Comparison of ENCODE assay signal across 7 cellular contexts in genomic region chr18:8890503-8890902, GRCh38.
DNase-seq lines count a peak whose midpoint lies in the region; ATAC-seq, FAIRE-seq and TF ChIP-seq lines count a peak whose summit lies in the region.
"Not testable (repeated sequence)": the region's sequence is repeated elsewhere in the genome, so short reads cannot be mapped to it uniquely, and the experiment has no call there.

No MANE protein-coding gene starts in this region.

- BruUV-seq in Caco-2 (replicated peaks; lab: Mats Ljungman, UMichigan); K562 (replicated peaks; lab: Mats Ljungman, UMichigan): not testable (repeated sequence)

- not testable (repeated sequence) for H3K36me3 ChIP-seq in Caco-2 (ENCODE audit: control insufficient read depth, insufficient read depth, low read length); HUES48 (ENCODE audit: control insufficient read depth, insufficient read depth, low read length); RWPE2 (ENCODE audit: low read depth); K562 (ENCODE audit: control insufficient read depth, insufficient read depth, low read length); endodermal cell (ENCODE audit: control insufficient read depth, insufficient read depth, low read length); iPS-18a (ENCODE audit: control insufficient read depth, low read depth, low read length)

- H2AFZ ChIP-seq in K562 (ENCODE audit: low read depth, low read length): peak overlapping the region; percentile 78

- ATAC-seq in RWPE2 (ENCODE audit: low read depth): not testable (repeated sequence)
- ATAC-seq in K562: peak; percentile 39; the same call in 1 of the 3 replicates

- H3K4me3 Mint-ChIP-seq in Caco-2 (ENCODE audit: unreplicated experiment): peak overlapping the region; percentile 64
- H3K4me3 Mint-ChIP-seq in endodermal cell, nephron: not testable (repeated sequence)

- TF ChIP-seq CTCF in Caco-2 (IDR thresholded peaks at IDR 0.05; ENCODE audit: insufficient read depth in 1 of 2, low read depth in 1 of 2, low read length in 1 of 2, severe bottlenecking in 1 of 2, unreplicated experiment in 1 of 2); RWPE2 (IDR thresholded peaks at IDR 0.05; ENCODE audit: poor library complexity, severe bottlenecking); K562 (IDR thresholded peaks at IDR 0.05 in 2 of 3, conservative IDR thresholded peaks at IDR 0.05 in 1 of 3; ENCODE audit: insufficient read depth in 2 of 3, low read depth in 1 of 3, low read length in 3 of 3); endodermal cell (conservative IDR thresholded peaks at IDR 0.05); nephron (IDR thresholded peaks at IDR 0.05; ENCODE audit: unreplicated experiment in 3 of 3): not testable (repeated sequence)

- H3K9me3 ChIP-seq in Caco-2: peaks cover 28% of the 10 kb centered on the region
- H3K9me3 ChIP-seq in HUES48 (ENCODE audit: control insufficient read depth, insufficient read depth, low read length); RWPE2 (ENCODE audit: severe bottlenecking); K562 (replicated peaks; ENCODE audit: control insufficient read depth, insufficient read depth, low read depth, low read length); endodermal cell (ENCODE audit: control insufficient read depth, low read length); iPS-18a (ENCODE audit: control insufficient read depth, low read depth, low read length): not testable (repeated sequence)

- peak overlapping the region; percentile 83 for H3K27ac ChIP-seq in HUES48 (ENCODE audit: low read depth, low read length)
- peak overlapping the region; percentile 97 for H3K27ac ChIP-seq in RWPE2 (ENCODE audit: poor library complexity, severe bottlenecking)
- peak overlapping the region; percentile 68; the same call in 2 of the 3 replicates for H3K27ac ChIP-seq in K562 (ENCODE audit: extremely low read depth, low read depth, low read length)
- peak overlapping the region; percentile 94 for H3K27ac ChIP-seq in endodermal cell (ENCODE audit: low read depth, low read length)
- H3K27ac ChIP-seq in iPS-18a (ENCODE audit: low read length): peak overlapping the region; percentile 82

- not testable (repeated sequence) for FAIRE-seq in K562 (lab: Jason Lieb, UNC)

- H3K9me1 ChIP-seq in K562 (ENCODE audit: control insufficient read depth, insufficient read depth, low read length): not testable (repeated sequence)

- H3K4me2 ChIP-seq in K562 (ENCODE audit: insufficient read depth, low read length): peak overlapping the region; percentile 76; the same call in 1 of the 2 replicates

- peaks cover 44% of the 10 kb centered on the region for H3K9me3 Mint-ChIP-seq in Caco-2 (ENCODE audit: unreplicated experiment)
- H3K9me3 Mint-ChIP-seq in endodermal cell: peaks cover 33% of the 10 kb centered on the region
- peaks cover 30% of the 10 kb centered on the region for H3K9me3 Mint-ChIP-seq in nephron

- H3K27me3 Mint-ChIP-seq in Caco-2 (ENCODE audit: insufficient read depth, unreplicated experiment); endodermal cell (ENCODE audit: insufficient read depth); nephron (ENCODE audit: low read depth): not testable (repeated sequence)

- WGBS in K562 (ENCODE audit: insufficient coverage, low coverage, missing lambda C conversion rate): 46% methylated on average over 3 of the region's 3 CpGs
- WGBS in endodermal cell (ENCODE audit: insufficient coverage in 1 of 2, insufficient read length in 1 of 2), 2 experiments: 63 to 76% methylated on average over 1 to 2 of the region's 3 CpGs

- POLR2A ChIA-PET in Caco-2 (lab: Charles Lee): not testable (repeated sequence)
- POLR2A ChIA-PET in K562 (lab: Yijun Ruan, JAX): interaction anchor here (0.6 to 1.2 kb wide), 5 partner anchors 19 to 248 kb away, joined by 3 to 4 read pairs (median 3); no protein-coding TSS in a partner anchor

- not testable (repeated sequence) for H3K4me3 ChIP-seq in Caco-2 (ENCODE audit: low read depth, low read length); HUES48 (ENCODE audit: low read depth, low read length); RWPE2 (ENCODE audit: severe bottlenecking); K562; iPS-18a (ENCODE audit: low read length)
- H3K4me3 ChIP-seq in endodermal cell (ENCODE audit: low read length): peak overlapping the region; percentile 38

- H3K27me3 ChIP-seq in Caco-2 (replicated peaks; ENCODE audit: control insufficient read depth, insufficient read depth, low read length); HUES48 (ENCODE audit: control insufficient read depth, insufficient read depth, low read length); RWPE2 (ENCODE audit: insufficient read depth, poor library complexity, severe bottlenecking); K562 (ENCODE audit: control insufficient read depth in 2 of 2, insufficient read depth in 2 of 2, low read length in 2 of 2); endodermal cell (ENCODE audit: control insufficient read depth, insufficient read depth, low read length, poor library complexity, severe bottlenecking); iPS-18a (ENCODE audit: control insufficient read depth, insufficient read depth, low read length): not testable (repeated sequence)

- H3K4me1 ChIP-seq in Caco-2 (peaks cover 21% of the 10 kb centered on the region), RWPE2 (ENCODE audit: insufficient read depth, poor library complexity, severe bottlenecking) (peaks cover 14% of the 10 kb centered on the region), K562 (replicated peaks in 1 of 2; ENCODE audit: control insufficient read depth in 2 of 2, insufficient read depth in 2 of 2, low read length in 2 of 2) (peaks cover 6 to 33% of the 10 kb centered on the region in 2 experiments; a peak in 4 of 5 replicates), iPS-18a (ENCODE audit: control insufficient read depth, low read depth, low read length) (peaks cover 18% of the 10 kb centered on the region)
- H3K4me1 ChIP-seq in HUES48 (ENCODE audit: control insufficient read depth, insufficient read depth, low read length); endodermal cell (ENCODE audit: control insufficient read depth, insufficient read depth, low read length): not testable (repeated sequence)

- not testable (repeated sequence) for H3K4me1 Mint-ChIP-seq in Caco-2 (ENCODE audit: low read depth, unreplicated experiment); endodermal cell; nephron

- peak overlapping the region; percentile 93 for H3K27ac Mint-ChIP-seq in Caco-2 (ENCODE audit: unreplicated experiment)
- H3K27ac Mint-ChIP-seq in endodermal cell: not testable (repeated sequence)
- peak overlapping the region; percentile 73 to 78 (median 76) for H3K27ac Mint-ChIP-seq in nephron

- H3K79me2 ChIP-seq in K562 (ENCODE audit: control insufficient read depth, insufficient read depth, low read length): not testable (repeated sequence)

- TF ChIP-seq EP300 in K562 (IDR thresholded peaks at IDR 0.05; ENCODE audit: low read length): not testable (repeated sequence)

- intact Hi-C loops in Caco-2 (cut with micrococcal nuclease; ENCODE audit: unreplicated experiment): loop anchor here (2.0 to 10.0 kb wide), 4 partner anchors 18 to 186 kb away; partner anchors contain the start of gene MTCL1
- intact Hi-C loops in K562 (cut with micrococcal nuclease): not testable (repeated sequence)

- CTCF ChIA-PET in Caco-2 (lab: Charles Lee): interaction anchor here (0.6 kb wide), 1 partner anchor 183 kb away, joined by 3 read pairs; no protein-coding TSS in a partner anchor
- CTCF ChIA-PET in K562 (lab: Yijun Ruan, JAX; ENCODE audit: low intra/inter-chr PET ratio): interaction anchor here (0.6 kb wide), 1 partner anchor 193 kb away, joined by 4 read pairs; no protein-coding TSS in a partner anchor

- TF ChIP-seq RAD21 in K562 (CRISPR knock-in tag; conservative IDR thresholded peaks at IDR 0.05 in 1 of 2, IDR thresholded peaks at IDR 0.05 in 1 of 2): not testable (repeated sequence)

- TF ChIP-seq POLR2A in K562 (conservative IDR thresholded peaks at IDR 0.05): not testable (repeated sequence)

- not testable (repeated sequence) for DNase-seq in Caco-2; RWPE2 (ENCODE audit: low spot score); K562 (ENCODE audit: extremely low read depth in 1 of 4, low spot score in 3 of 4); endodermal cell

- H3K36me3 Mint-ChIP-seq in Caco-2 (ENCODE audit: insufficient read depth, unreplicated experiment); endodermal cell (ENCODE audit: low read depth); nephron (ENCODE audit: low read depth): not testable (repeated sequence)

- in situ Hi-C loops in K562 (cut with MboI): not testable (repeated sequence)

- not testable (repeated sequence) for H3K9ac ChIP-seq in HUES48 (ENCODE audit: low read depth, low read length)
- peak overlapping the region in 1 of 2 experiments; percentile 38; a peak in 1 of 4 replicates for H3K9ac ChIP-seq in K562 (ENCODE audit: insufficient read depth in 1 of 2, low read depth in 2 of 2, low read length in 2 of 2)
- peak overlapping the region; percentile 9 for H3K9ac ChIP-seq in endodermal cell (ENCODE audit: extremely low read depth, low read length, poor library complexity, severe bottlenecking)
- H3K9ac ChIP-seq in iPS-18a (ENCODE audit: low read length): peak overlapping the region; percentile 46

- H4K20me1 ChIP-seq in K562 (replicated peaks; ENCODE audit: control insufficient read depth, insufficient read depth, low read length): not testable (repeated sequence)

TF ChIP-seq in K562, 482 proteins besides CTCF, POLR2A, EP300 and RAD21 (continues in another document):
- 0 out of 2 replicates have a peak, but pooled peaks have one; percentile 7 for TF ChIP-seq MBD2 (IDR thresholded peaks at IDR 0.05; ENCODE audit: borderline replicate concordance, low read depth)
- TF ChIP-seq TAF1 (IDR thresholded peaks at IDR 0.05; ENCODE audit: control insufficient read depth, extremely low read depth, insufficient read depth, low read length, severe bottlenecking): peak; percentile 1
- TF ChIP-seq SMARCA5 (IDR thresholded peaks at IDR 0.05): 0 out of 2 replicates have a peak, but pooled peaks have one; percentile 30
